9 cellular contexts compared by ENCODE assay signal in the genomic region with DNA sequence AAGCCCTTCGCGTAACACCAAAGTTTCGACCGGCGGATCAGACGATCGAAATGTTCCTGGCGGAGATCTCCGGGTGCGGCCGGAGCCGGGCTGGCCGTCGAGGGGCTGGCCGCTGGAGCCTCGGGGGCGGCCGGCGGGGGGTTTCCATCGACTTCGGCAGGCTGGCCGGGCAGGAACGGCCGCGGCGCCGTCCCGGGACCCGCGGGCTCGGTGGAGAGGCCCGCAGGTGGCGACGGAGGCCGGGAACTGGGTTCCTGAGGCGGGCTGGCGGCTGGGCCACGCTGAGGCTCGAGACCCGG.
DNase-seq lines count a peak whose midpoint lies in the region; ATAC-seq and TF ChIP-seq lines count a peak whose summit lies in the region.
"Had no signal": no experiment of that assay in that cellular context is flagged by ENCODE, and none has a peak within 500 bp of the region (broad histone marks: within the 10 kb centered on the region; RNA-seq: fewer than 3 reads in every experiment).

No MANE protein-coding gene starts in this region.

- in situ Hi-C loops in GM13977 (cut with MboI; ENCODE audit: low pct_unique_long_range_greater_than_20kb, low sequenced_read_pairs, unreplicated experiment), result no loop called here

- DNase-seq in GM13977 (ENCODE audit: low spot score) (peak; percentile 49), MM.1S (peak; percentile 17), foreskin fibroblast (peak; percentile 18 to 55), epidermal melanocyte (ENCODE audit: insufficient read length, low spot score) (no peak), DMS79 treated with DMSO at 0.1 percent for 48 hours (lab: John Stamatoyannopoulos, UW) (no peak), NCI-H2171 (lab: John Stamatoyannopoulos, UW) (no peak)
- DNase-seq: H9 had no signal

- H4K20me1 ChIP-seq in MM.1S (ENCODE audit: insufficient read depth, low read length), result no peaks in the 10 kb centered on the region

- H3K9me3 ChIP-seq in MM.1S (replicated peaks; ENCODE audit: insufficient read depth, low read length), result no peaks in the 10 kb centered on the region

- H3K27me3 ChIP-seq in MM.1S (replicated peaks; ENCODE audit: insufficient read depth, low read length), result peaks cover 37% of the 10 kb centered on the region
- peaks cover 25% of the 10 kb centered on the region for H3K27me3 ChIP-seq in rectal smooth muscle tissue (ENCODE audit: control insufficient read depth, insufficient read depth, low read length)

- peaks cover 6% of the 10 kb centered on the region; the same call in 1 of the 2 replicates for H3F3A ChIP-seq in MM.1S (ENCODE audit: insufficient read depth, low read length)

- no peaks in the 10 kb centered on the region for H3K36me3 ChIP-seq in MM.1S (replicated peaks; ENCODE audit: insufficient read depth, low read length)
- no peaks in the 10 kb centered on the region for H3K36me3 ChIP-seq in rectal smooth muscle tissue (ENCODE audit: control insufficient read depth, insufficient read depth, low read length)

- H2AFZ ChIP-seq in MM.1S (ENCODE audit: low read length), result peak overlapping the region; percentile 89

- no peaks in the 10 kb centered on the region for H3K79me2 ChIP-seq in MM.1S (ENCODE audit: low read length)

- no peaks in the 10 kb centered on the region for H3K9me2 ChIP-seq in MM.1S (replicated peaks; ENCODE audit: insufficient read depth, low read length)

- peak overlapping the region; percentile 89 for H3K4me3 ChIP-seq in MM.1S (ENCODE audit: low read length)
- H3K4me3 ChIP-seq in foreskin fibroblast (ENCODE audit: low read depth in 1 of 2, low read length in 2 of 2), result no peak overlapping the region
- peak overlapping the region; percentile 55 for H3K4me3 ChIP-seq in rectal smooth muscle tissue (ENCODE audit: low read length)

- H3K4me1 ChIP-seq in MM.1S (ENCODE audit: low read length) (peaks cover 17% of the 10 kb centered on the region), rectal smooth muscle tissue (ENCODE audit: control insufficient read depth, insufficient read depth, low read length) (peaks cover 10% of the 10 kb centered on the region)

- ATAC-seq in GM18519 (IDR thresholded peaks at IDR 0.05; ENCODE audit: low FRiP score, unreplicated experiment), result no peak

- H3K4me2 ChIP-seq in MM.1S (ENCODE audit: low read depth, low read length), result peak overlapping the region; percentile 99

- H3K9ac ChIP-seq in MM.1S (ENCODE audit: low read length) (peak overlapping the region; percentile 84), rectal smooth muscle tissue (ENCODE audit: low read length) (no peak overlapping the region)

- peak; percentile 33 for TF ChIP-seq CTCF in GM13977 (IDR thresholded peaks at IDR 0.05; ENCODE audit: extremely low read depth, insufficient read depth, missing control alignments)
- TF ChIP-seq CTCF in MM.1S (IDR thresholded peaks at IDR 0.05; ENCODE audit: low read length), result peak; percentile 6; the same call in 1 of the 2 replicates
- no peak for TF ChIP-seq CTCF in foreskin fibroblast (IDR thresholded peaks at IDR 0.05; ENCODE audit: low read depth, low read length)

- H3K27ac ChIP-seq in MM.1S (ENCODE audit: low read length) (no peak overlapping the region), rectal smooth muscle tissue (ENCODE audit: low read depth, low read length) (no peak overlapping the region)

Comparison
In these comparisons a context has a peak if more than half of its experiments do, and no peak if none do; other contexts are left out.
1. DNase-seq: peak in GM13977 (single experiment), MM.1S (single experiment) and foreskin fibroblast (2 of 2); none in epidermal melanocyte (single experiment), DMS79 treated with DMSO at 0.1 percent for 48 hours (single experiment) and NCI-H2171 (single experiment).
2. H3K4me3 ChIP-seq: peak in MM.1S (single experiment) and rectal smooth muscle tissue (single experiment); none in foreskin fibroblast (0 of 2).